In genomic region chr1:7927081-7927480, GRCh38 we compare ENCODE assay signal across 7 cellular contexts. TPM values are rescaled to one million over a fixed set of nuclear protein-coding genes. Genes with fewer than 3 reads are reported as not detected.
DNase-seq lines count a peak whose midpoint lies in the region; ATAC-seq and TF ChIP-seq lines count a peak whose summit lies in the region.
"Not testable (repeated sequence)": the region's sequence is repeated elsewhere in the genome, so short reads cannot be mapped to it uniquely, and the experiment has no call there.
"Had no signal": no experiment of that assay in that cellular context is flagged by ENCODE, and none has a peak within 500 bp of the region (broad histone marks: within the 10 kb centered on the region; RNA-seq: fewer than 3 reads in every experiment).

No MANE protein-coding gene starts in this region.

- not testable (repeated sequence) for H3K9me3 ChIP-seq in endodermal cell (ENCODE audit: control insufficient read depth, low read length)

- H3K27me3 ChIP-seq in endodermal cell (ENCODE audit: control insufficient read depth, insufficient read depth, low read length, poor library complexity, severe bottlenecking), result not testable (repeated sequence)

- H3K4me3 ChIP-seq in endodermal cell (ENCODE audit: low read length), result not testable (repeated sequence)

- H3K27ac ChIP-seq in endodermal cell (ENCODE audit: low read depth, low read length), result not testable (repeated sequence)

- H3K9me3 Mint-ChIP-seq in activated T-cell treated with anti-CD3 and anti-CD28 coated beads, Interleukin-2, amount 50 U/mL, for 72 hours; activated naive CD8-positive, alpha-beta T cell treated with anti-CD3 and anti-CD28 coated beads, Interleukin-2, amount 50 U/mL, for 24 hours; natural killer cell; osteocyte (ENCODE audit: unreplicated experiment): not testable (repeated sequence)
- peaks cover 17% of the 10 kb centered on the region for H3K9me3 Mint-ChIP-seq in endodermal cell

- not testable (repeated sequence) for ATAC-seq in activated T-cell treated with anti-CD3 and anti-CD28 coated beads, Interleukin-2, amount 50 U/mL, for 72 hours (replicated peaks in 1 of 2); activated naive CD8-positive, alpha-beta T cell treated with anti-CD3 and anti-CD28 coated beads, Interleukin-2, amount 50 U/mL, for 24 hours
- peak in 2 of 3 donors; percentile 24 to 38 for ATAC-seq in natural killer cell

- 57 to 60% methylated on average over 7 to 9 of the region's 9 CpGs for WGBS in endodermal cell (ENCODE audit: insufficient coverage in 1 of 2, insufficient read length in 1 of 2), 2 experiments

- peak overlapping the region; percentile 38 for H3K27ac Mint-ChIP-seq in activated T-cell treated with anti-CD3 and anti-CD28 coated beads, Interleukin-2, amount 50 U/mL, for 72 hours
- peak overlapping the region; percentile 79 for H3K27ac Mint-ChIP-seq in activated naive CD8-positive, alpha-beta T cell treated with anti-CD3 and anti-CD28 coated beads, Interleukin-2, amount 50 U/mL, for 24 hours
- not testable (repeated sequence) for H3K27ac Mint-ChIP-seq in endodermal cell
- H3K27ac Mint-ChIP-seq in natural killer cell (peak overlapping the region; percentile 70 to 79), osteocyte (ENCODE audit: unreplicated experiment) (peak overlapping the region; percentile 25)

- not testable (repeated sequence) for H3K27me3 Mint-ChIP-seq in activated T-cell treated with anti-CD3 and anti-CD28 coated beads, Interleukin-2, amount 50 U/mL, for 72 hours (ENCODE audit: low read depth); activated naive CD8-positive, alpha-beta T cell treated with anti-CD3 and anti-CD28 coated beads, Interleukin-2, amount 50 U/mL, for 24 hours; endodermal cell (ENCODE audit: insufficient read depth); natural killer cell (ENCODE audit: low read depth in 2 of 2)
- peaks cover 32% of the 10 kb centered on the region for H3K27me3 Mint-ChIP-seq in osteocyte (ENCODE audit: unreplicated experiment)

- not testable (repeated sequence) for H3K4me1 ChIP-seq in endodermal cell (ENCODE audit: control insufficient read depth, insufficient read depth, low read length)

- H3K4me1 Mint-ChIP-seq in activated T-cell treated with anti-CD3 and anti-CD28 coated beads, Interleukin-2, amount 50 U/mL, for 72 hours (ENCODE audit: low read depth), result peaks cover 33% of the 10 kb centered on the region
- H3K4me1 Mint-ChIP-seq in activated naive CD8-positive, alpha-beta T cell treated with anti-CD3 and anti-CD28 coated beads, Interleukin-2, amount 50 U/mL, for 24 hours, result peaks cover 85% of the 10 kb centered on the region
- not testable (repeated sequence) for H3K4me1 Mint-ChIP-seq in endodermal cell; osteocyte (ENCODE audit: unreplicated experiment)
- peaks cover 48 to 50% of the 10 kb centered on the region in 2 donors for H3K4me1 Mint-ChIP-seq in natural killer cell

- peak; percentile 20 for DNase-seq in ELF-1 (ENCODE audit: low read depth, low spot score)
- not testable (repeated sequence) for DNase-seq in activated T-cell treated with anti-CD3 and anti-CD28 coated beads, Interleukin-2, amount 50 U/mL, for 72 hours; activated naive CD8-positive, alpha-beta T cell treated with anti-CD3 and anti-CD28 coated beads, Interleukin-2, amount 50 U/mL, for 24 hours; natural killer cell; osteocyte (ENCODE audit: extremely low spot score, unreplicated experiment)
- peak; percentile 68 for DNase-seq in endodermal cell

- TF ChIP-seq CTCF in endodermal cell (conservative IDR thresholded peaks at IDR 0.05); natural killer cell (IDR thresholded peaks at IDR 0.05); osteocyte (IDR thresholded peaks at IDR 0.05): not testable (repeated sequence)

- peaks cover 11 to 12% of the 10 kb centered on the region in 2 donors for H3K36me3 Mint-ChIP-seq in activated T-cell treated with anti-CD3 and anti-CD28 coated beads, Interleukin-2, amount 50 U/mL, for 72 hours (ENCODE audit: insufficient read depth in 2 of 2)
- peaks cover 81% of the 10 kb centered on the region for H3K36me3 Mint-ChIP-seq in activated naive CD8-positive, alpha-beta T cell treated with anti-CD3 and anti-CD28 coated beads, Interleukin-2, amount 50 U/mL, for 24 hours (ENCODE audit: low read depth)
- not testable (repeated sequence) for H3K36me3 Mint-ChIP-seq in endodermal cell (ENCODE audit: low read depth); natural killer cell; osteocyte (ENCODE audit: unreplicated experiment)

- intact Hi-C loops in natural killer cell (cut with micrococcal nuclease), result not testable (repeated sequence)

- H3K36me3 ChIP-seq in endodermal cell (ENCODE audit: control insufficient read depth, insufficient read depth, low read length), result not testable (repeated sequence)

- not testable (repeated sequence) for H3K9ac ChIP-seq in endodermal cell (ENCODE audit: extremely low read depth, low read length, poor library complexity, severe bottlenecking)

- H3K4me3 Mint-ChIP-seq in activated T-cell treated with anti-CD3 and anti-CD28 coated beads, Interleukin-2, amount 50 U/mL, for 72 hours; activated naive CD8-positive, alpha-beta T cell treated with anti-CD3 and anti-CD28 coated beads, Interleukin-2, amount 50 U/mL, for 24 hours; endodermal cell; osteocyte (ENCODE audit: unreplicated experiment): not testable (repeated sequence)
- peak overlapping the region; percentile 45 for H3K4me3 Mint-ChIP-seq in natural killer cell

RNA-seq across cellular contexts. Expression of gene TNFRSF9, which starts 13.6 kb away (rescaled TPM):
- total RNA-seq in activated T-cell treated with anti-CD3 and anti-CD28 coated beads, Interleukin-2, amount 50 U/mL, for 72 hours, result 10 to 100 TPM; 35.4 to 86.2 TPM
- total RNA-seq in endodermal cell, result not detected
- polyA plus RNA-seq in endodermal cell (2013, experiment 1 of 2), result not detected
- polyA plus RNA-seq in endodermal cell (2013, experiment 2 of 2), result not detected
- total RNA-seq in natural killer cell, result 1 to 10 TPM; 2.6 to 6.4 (median 4.2) TPM
- total RNA-seq in osteocyte, result not detected in 2 replicates
- total RNA-seq: HFFc6 had no signal

RNA-seq across cellular contexts. Expression of gene PARK7, which starts 34.4 kb away (rescaled TPM):
- total RNA-seq in activated T-cell treated with anti-CD3 and anti-CD28 coated beads, Interleukin-2, amount 50 U/mL, for 72 hours, result 100 to 1,000 TPM; 247 to 273 TPM
- total RNA-seq in endodermal cell (100 to 1,000 TPM; 304 to 378 TPM), natural killer cell (100 to 1,000 TPM; 120 to 127 (median 127) TPM), osteocyte (263 and 264 TPM in 2 replicates)
- polyA plus RNA-seq in endodermal cell (2013, experiment 1 of 2), result 288 TPM
- polyA plus RNA-seq in endodermal cell (2013, experiment 2 of 2), result 280 TPM

Comparison
In these comparisons a context has a peak if more than half of its experiments do, and no peak if none do; other contexts are left out.
1. RNA of gene TNFRSF9, which starts 13.6 kb away (total RNA-seq): 35.4 to 86.2 TPM in activated T-cell treated with anti-CD3 and anti-CD28 coated beads, Interleukin-2, amount 50 U/mL, for 72 hours; 2.6 to 6.4 TPM in natural killer cell, not detected in endodermal cell and not detected in osteocyte; every median in the first group is over 4 times any median in the second.